Comparison of ENCODE assay signal across 9 cellular contexts in genomic region chr1:236144446-236145150, GRCh38. TPM values are rescaled to one million over a fixed set of nuclear protein-coding genes. Genes with fewer than 3 reads are reported as not detected.
DNase-seq lines count a peak whose midpoint lies in the region; ATAC-seq, FAIRE-seq and TF ChIP-seq lines count a peak whose summit lies in the region.
"Had no signal": no experiment of that assay in that cellular context is flagged by ENCODE, and none has a peak within 500 bp of the region (broad histone marks: within the 10 kb centered on the region; RNA-seq: fewer than 3 reads in every experiment).

No MANE protein-coding gene starts in this region.

- no peak for FAIRE-seq in GM12878 (lab: Jason Lieb, UNC)

- TF ChIP-seq POLR2A in GM12878 (IDR thresholded peaks at IDR 0.05; ENCODE audit: low read depth, low read length): no peak
- TF ChIP-seq POLR2A in upper lobe of left lung (IDR thresholded peaks at IDR 0.05): no peak

- H3K4me1 ChIP-seq in HEK293 (ENCODE audit: control insufficient read depth, insufficient read depth, low read length) (peaks cover 5% of the 10 kb centered on the region), GM12878 (ENCODE audit: control insufficient read depth, insufficient read depth, low read length) (peaks cover 18% of the 10 kb centered on the region), upper lobe of left lung (peaks cover 7 to 46% (median 15%) of the 10 kb centered on the region in 4 donors)

- no peak overlapping the region for H2AFZ ChIP-seq in GM12878 (ENCODE audit: control insufficient read depth, low read depth, low read length)

- CTCF ChIA-PET in HEK293 (lab: Yijun Ruan, JAX) (interaction anchor here (0.7 to 2.1 kb wide), 3 partner anchors 13 to 28 kb away, joined by 4 to 7 read pairs (median 4); no protein-coding TSS in a partner anchor), GM12878 (lab: Yijun Ruan, JAX) (interaction anchor here (0.8 to 7.3 kb wide), 9 partner anchors 13 to 140 kb away, joined by 3 to 56 read pairs (median 4); no protein-coding TSS in a partner anchor)

- H3K27me3 Mint-ChIP-seq in natural killer cell treated with Interleukin-12 subunit alpha and Interleukin-12 subunit beta and Interleukin-15 and Interleukin-18, amount 100 ng/mL, for 72 hours: peaks cover 11 to 23% of the 10 kb centered on the region in 2 donors

- TSS peak; percentile 78 for BruUV-seq in GM12878 (replicated peaks; lab: Mats Ljungman, UMichigan)

- H3K4me3 Mint-ChIP-seq in natural killer cell treated with Interleukin-12 subunit alpha and Interleukin-12 subunit beta and Interleukin-15 and Interleukin-18, amount 100 ng/mL, for 72 hours: peak overlapping the region; percentile 92

- H3K4me3 ChIP-seq in HEK293 (ENCODE audit: low read depth, low read length): no peak overlapping the region
- peak overlapping the region; percentile 84 for H3K4me3 ChIP-seq in GM12878
- H3K4me3 ChIP-seq in upper lobe of left lung: peak overlapping the region in 2 of 4 donors; percentile 77 to 94

- TF ChIP-seq EP300 in GM12878 (IDR thresholded peaks at IDR 0.05; ENCODE audit: borderline replicate concordance in 1 of 2, control insufficient read depth in 1 of 2, low read depth in 2 of 2, low read length in 2 of 2): no peak
- TF ChIP-seq EP300 in upper lobe of left lung (IDR thresholded peaks at IDR 0.05): no peak

- in situ Hi-C loops in G401 (cut with HindIII; ENCODE audit: low sequenced_read_pairs): no loop called here
- in situ Hi-C loops in GM12878 (cut with MboI): no loop called here

- H3K27ac ChIP-seq in HEK293 (ENCODE audit: extremely low read depth, low read depth, low read length): no peak overlapping the region
- peak overlapping the region; percentile 35; the same call in 1 of the 2 replicates for H3K27ac ChIP-seq in GM12878 (ENCODE audit: control insufficient read depth, insufficient read depth)
- H3K27ac ChIP-seq in upper lobe of left lung: no peak overlapping the region

- H3K27ac Mint-ChIP-seq in natural killer cell treated with Interleukin-12 subunit alpha and Interleukin-12 subunit beta and Interleukin-15 and Interleukin-18, amount 100 ng/mL, for 72 hours: no peak overlapping the region
- H3K27ac Mint-ChIP-seq: T-helper 1 cell treated with Interleukin-12 subunit alpha and Interleukin-12 subunit beta and Interleukin-4 antibody, amounts not matched to agents 30 μg/mL and 1 μg/mL, for 36 hours had no signal

- peak overlapping the region; percentile 83 for H3K4me2 ChIP-seq in GM12878 (ENCODE audit: control insufficient read depth, insufficient read depth)

- peaks cover 6 to 9% of the 10 kb centered on the region in 2 experiments; a peak in 2 of 3 replicates for H3K36me3 ChIP-seq in HEK293 (ENCODE audit: control insufficient read depth in 2 of 2, insufficient read depth in 1 of 2, low read length in 2 of 2)
- peaks cover 2 to 4% of the 10 kb centered on the region in 2 experiments; a peak in 2 of 4 replicates for H3K36me3 ChIP-seq in GM12878 (ENCODE audit: control insufficient read depth in 2 of 2, insufficient read depth in 2 of 2, low read length in 1 of 2)
- H3K36me3 ChIP-seq in upper lobe of left lung: no peaks in the 10 kb centered on the region

- DNase-seq in G401 (ENCODE audit: low spot score) (peak; percentile 67), GM12878 (ENCODE audit: low read depth, low spot score) (no peak), upper lobe of left lung (no peak), NCI-H2227 (lab: John Stamatoyannopoulos, UW; ENCODE audit: unreplicated experiment) (no peak)
- DNase-seq in natural killer cell treated with Interleukin-12 subunit alpha and Interleukin-12 subunit beta and Interleukin-15 and Interleukin-18, amount 100 ng/mL, for 72 hours (ENCODE audit: low spot score): no peak

- no peaks in the 10 kb centered on the region for H3K9me3 Mint-ChIP-seq in natural killer cell treated with Interleukin-12 subunit alpha and Interleukin-12 subunit beta and Interleukin-15 and Interleukin-18, amount 100 ng/mL, for 72 hours
- H3K9me3 Mint-ChIP-seq: T-helper 1 cell treated with Interleukin-12 subunit alpha and Interleukin-12 subunit beta and Interleukin-4 antibody, amounts not matched to agents 30 μg/mL and 1 μg/mL, for 36 hours had no signal

- no peaks in the 10 kb centered on the region for H3K9me3 ChIP-seq in HEK293 (ENCODE audit: control insufficient read depth, insufficient read depth, low read depth, low read length)
- H3K9me3 ChIP-seq in GM12878 (replicated peaks; ENCODE audit: control insufficient read depth, insufficient read depth, low read length): no peaks in the 10 kb centered on the region
- no peaks in the 10 kb centered on the region for H3K9me3 ChIP-seq in upper lobe of left lung

- H4K20me1 ChIP-seq in GM12878 (ENCODE audit: control insufficient read depth, insufficient read depth): peaks cover 3% of the 10 kb centered on the region; the same call in 1 of the 2 replicates

- TF ChIP-seq CTCF in HEK293 (tag by site-specific recombination; IDR thresholded peaks at IDR 0.05) (no peak), GM12878 (IDR thresholded peaks at IDR 0.05 in 2 of 3, conservative IDR thresholded peaks at IDR 0.05 in 1 of 3; ENCODE audit: control insufficient read depth in 2 of 3, extremely low read depth in 1 of 3, insufficient read depth in 1 of 3, low read depth in 3 of 3, low read length in 3 of 3) (peak; percentile 1 to 25 (median 11); a peak in 3 of 6 replicates), upper lobe of left lung (IDR thresholded peaks at IDR 0.05) (no peak)

- H3K4me1 Mint-ChIP-seq in natural killer cell treated with Interleukin-12 subunit alpha and Interleukin-12 subunit beta and Interleukin-15 and Interleukin-18, amount 100 ng/mL, for 72 hours (ENCODE audit: low read depth in 2 of 2): peaks cover 26 to 40% of the 10 kb centered on the region in 2 donors

- H3K27me3 ChIP-seq in GM12878 (replicated peaks in 1 of 2; ENCODE audit: control insufficient read depth in 2 of 2, insufficient read depth in 2 of 2, low read length in 1 of 2) (peaks cover 1 to 13% of the 10 kb centered on the region in 2 experiments), upper lobe of left lung (peaks cover 0 to 9% (median 0%) of the 10 kb centered on the region in 4 donors)

- peaks cover 63% of the 10 kb centered on the region for H3K79me2 ChIP-seq in GM12878 (ENCODE audit: control insufficient read depth, insufficient read depth, low read length)

- H3K9ac ChIP-seq in GM12878 (ENCODE audit: control insufficient read depth, insufficient read depth, low read length): peak overlapping the region; percentile 83

- WGBS in GM12878 (ENCODE audit: insufficient coverage, insufficient replicate concordance, low lambda C conversion rate, missing lambda C conversion rate): 4% methylated on average over 12 of the region's 12 CpGs
- 81 to 85% methylated on average over 12 of the region's 12 CpGs for WGBS in upper lobe of left lung, 2 donors

- 0 out of 2 replicates have a peak, but pooled peaks have one; percentile 18 for TF ChIP-seq RAD21 in GM12878 (IDR thresholded peaks at IDR 0.05; ENCODE audit: insufficient read depth, low read depth, low read length)

- H3K36me3 Mint-ChIP-seq in natural killer cell treated with Interleukin-12 subunit alpha and Interleukin-12 subunit beta and Interleukin-15 and Interleukin-18, amount 100 ng/mL, for 72 hours: no peaks in the 10 kb centered on the region

- intact Hi-C loops in GM12878 (cut with micrococcal nuclease; ENCODE audit: unreplicated experiment): loop anchor here (1.0 to 10.0 kb wide), 3 partner anchors 12 to 280 kb away; partner anchors contain the start of genes ERO1B and LYST

- SMC1A ChIA-PET in GM12878 (lab: Charles Lee; ENCODE audit: uncharacterized antibody, unreplicated experiment): interaction anchor here (1.0 to 7.2 kb wide), 8 partner anchors 12 to 320 kb away, joined by 3 to 95 read pairs (median 6); no protein-coding TSS in a partner anchor

- ATAC-seq in GM12878 (peak; percentile 57), GM19455 (IDR thresholded peaks at IDR 0.05; ENCODE audit: unreplicated experiment) (no peak), upper lobe of left lung (ENCODE audit: low FRiP score in 2 of 2) (no peak), GM19395 (IDR thresholded peaks at IDR 0.05; ENCODE audit: unreplicated experiment) (no peak)
- no peak for ATAC-seq in natural killer cell treated with Interleukin-12 subunit alpha and Interleukin-12 subunit beta and Interleukin-15 and Interleukin-18, amount 100 ng/mL, for 72 hours

- POLR2A ChIA-PET in HEK293 (lab: Yijun Ruan, JAX) (interaction anchor here (1.3 kb wide), 1 partner anchor 137 kb away, joined by 5 read pairs; the partner anchor contains the start of gene ERO1B), GM12878 (lab: Charles Lee) (interaction anchor here (0.6 to 4.1 kb wide), 6 partner anchors 13 to 382 kb away, joined by 3 to 64 read pairs (median 6); no protein-coding TSS in a partner anchor)

- RAD21 ChIA-PET in GM12878 (lab: Charles Lee; ENCODE audit: unreplicated experiment): interaction anchor here (0.7 to 7.3 kb wide), 4 partner anchors 10 to 149 kb away, joined by 3 to 121 read pairs (median 5); no protein-coding TSS in a partner anchor

TF ChIP-seq in HEK293, 187 proteins besides CTCF, POLR2A, EP300 and RAD21 (continues in another document):
- peak; percentile 49; the same call in 1 of the 2 replicates for TF ChIP-seq ZBTB48 (tag by site-specific recombination; IDR thresholded peaks at IDR 0.05)

TF ChIP-seq in GM12878, 131 proteins besides CTCF, POLR2A, EP300 and RAD21 (continues in another document):
- TF ChIP-seq ESRRA (IDR thresholded peaks at IDR 0.05; ENCODE audit: low read length) (no peak), HDAC2 (IDR thresholded peaks at IDR 0.05) (no peak), PAX8 (IDR thresholded peaks at IDR 0.05) (no peak)

RNA-seq across cellular contexts. Expression of gene GPR137B, which starts 2.3 kb away (rescaled TPM):
- 0.37 and 4.2 TPM in 2 replicates for total RNA-seq in G401 (2014; rRNA removed; shearing (Covaris generic))
- 79.5 and 87.9 TPM in 2 replicates for total RNA-seq in GM12878 (2013; cell fraction: nucleolus; rRNA removed)
- total RNA-seq in GM12878 (2014; rRNA removed): 9.4 and 14.7 TPM in 2 replicates
- total RNA-seq in GM12878 (2014; rRNA removed; fragmentation: Illumina TruSeq; extraction: Trizol): 13.1 and 14.1 TPM in 2 replicates
- 14.3 and 14.9 TPM in 2 replicates for total RNA-seq in GM12878 (2021)
- 9.2 TPM for polyA plus RNA-seq in GM12878 (2011; ENCODE audit: low read depth)
- 14.9 and 19.3 TPM in 2 replicates for polyA plus RNA-seq in GM12878 (2011; rRNA removed)
- 10.5 and 19.3 TPM in 2 replicates for polyA plus RNA-seq in GM12878 (2011; cell fraction: cytosol; rRNA removed)
- 28.2 and 30.6 TPM in 2 replicates for polyA plus RNA-seq in GM12878 (2011; cell fraction: nucleus; rRNA removed)
- 11.0 and 19.5 TPM in 2 replicates for polyA plus RNA-seq in GM12878 (2012)
- polyA plus RNA-seq in GM12878 (2014; fragmentation: Illumina TruSeq; extraction: Trizol): 20.8 and 27.4 TPM in 2 replicates
- polyA plus RNA-seq in GM12878 (2014; fragmentation: Nextera tagmentation; extraction: Ambion mirVana): 1 to 10 TPM; 5.4 to 6.4 TPM
- polyA plus RNA-seq in GM12878 (2014; rRNA removed): 12.1 and 12.6 TPM in 2 replicates
- 10 to 100 TPM in 1 of 2 experiments, 1 to 10 TPM in 1; 9.0 to 12.9 TPM for polyA plus RNA-seq in GM12878 (2016; fragmentation: Nextera tagmentation; extraction: Ambion mirVana)
- 18.3 and 18.7 TPM in 2 replicates for polyA minus RNA-seq in GM12878 (2011; rRNA and poly(A)+ RNA removed)
- polyA minus RNA-seq in GM12878 (2011; cell fraction: cytosol; rRNA and poly(A)+ RNA removed): 6.0 and 8.0 TPM in 2 replicates
- polyA minus RNA-seq in GM12878 (2011; cell fraction: nucleus; rRNA and poly(A)+ RNA removed): 30.0 and 62.4 TPM in 2 replicates
- total RNA-seq in natural killer cell treated with Interleukin-12 subunit alpha and Interleukin-12 subunit beta and Interleukin-15 and Interleukin-18, amount 100 ng/mL, for 72 hours: 10 to 100 TPM in 1 of 2 donors, 1 to 10 TPM in 1; 8.6 to 16.8 TPM
- total RNA-seq in upper lobe of left lung: 10 to 100 TPM; 14.0 to 31.8 (median 26.9) TPM

Comparison
In these comparisons a context has a peak if more than half of its experiments do, and no peak if none do; other contexts are left out.
1. CTCF ChIP-seq: peak in GM12878 (3 of 3); none in HEK293 (single experiment) and upper lobe of left lung (0 of 6).